22 cellular contexts compared by ENCODE assay signal in genomic region chr5:133132717-133133116, GRCh38.
"Had no signal": no experiment of that assay in that cellular context is flagged by ENCODE, and none has a peak within 500 bp of the region (broad histone marks: within the 10 kb centered on the region; RNA-seq: fewer than 3 reads in every experiment).

No MANE protein-coding gene starts in this region.

- H3K4me3 ChIP-seq: colonic mucosa, esophagus squamous epithelium, gastrocnemius medialis, heart right ventricle, left lung, lower lobe of right lung, mucosa of descending colon had no signal

- DNase-seq: cortex of kidney; effector CD8-positive, alpha-beta T cell; effector memory CD8-positive, alpha-beta T cell; endodermal cell; erythroblast; esophagus squamous epithelium; foreskin fibroblast; foreskin melanocyte; gastrocnemius medialis; glutamatergic neuron; heart right ventricle; hippocampal formation; left cardiac atrium; left lung; left ventricle myocardium superior; lower lobe of right lung; mesenchymal stem cell; mucosa of descending colon; naive B cell had no signal

- H3K9me3 ChIP-seq: colonic mucosa, esophagus squamous epithelium, gastrocnemius medialis, lower lobe of right lung, mucosa of descending colon had no signal

- H3K4me1 ChIP-seq: colonic mucosa, gastrocnemius medialis, lower lobe of right lung had no signal

- ATAC-seq: effector memory CD8-positive, alpha-beta T cell; esophagus mucosa; gastrocnemius medialis; heart right ventricle; left cardiac atrium; left lung; left ventricle myocardium superior; lower lobe of right lung; mucosa of descending colon had no signal

- H3K36me3 ChIP-seq: colonic mucosa, esophagus squamous epithelium, gastrocnemius medialis, heart right ventricle, left lung, lower lobe of right lung had no signal

- H3K27ac ChIP-seq: colonic mucosa, epithelial cell of prostate, esophagus squamous epithelium, gastrocnemius medialis, heart right ventricle, left lung, lower lobe of right lung had no signal

- H3K27me3 ChIP-seq: colonic mucosa, esophagus squamous epithelium, gastrocnemius medialis, heart right ventricle, left lung had no signal
